ENCODE assay signal across 8 cellular contexts in the genomic region with DNA sequence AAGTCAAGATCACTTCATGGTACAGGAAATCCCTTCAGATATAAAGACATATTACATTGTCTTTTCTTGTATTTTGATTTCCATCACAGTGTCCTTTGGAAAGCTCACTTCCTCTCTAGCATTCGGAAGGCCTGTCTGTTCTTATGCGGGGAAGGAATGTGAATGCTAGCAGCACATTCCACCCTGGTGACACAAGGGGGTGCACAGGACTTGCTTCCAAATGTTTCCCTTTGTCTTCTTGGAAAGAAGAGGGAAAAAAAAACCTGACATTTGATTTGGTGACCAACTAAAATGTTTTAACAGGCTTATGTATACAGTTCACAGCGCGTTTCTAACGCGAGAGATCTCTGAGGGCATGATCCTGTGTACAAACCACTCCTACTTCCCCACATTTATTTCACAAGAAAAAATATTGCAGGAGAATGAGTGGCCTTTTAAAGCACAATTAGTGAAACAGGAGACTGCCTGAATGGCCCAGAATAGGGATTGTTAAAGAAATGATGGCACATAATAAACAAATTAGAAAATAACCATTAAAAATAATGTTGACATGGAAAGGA.
DNase-seq lines count a peak whose midpoint lies in the region; ATAC-seq, FAIRE-seq and TF ChIP-seq lines count a peak whose summit lies in the region.

No MANE protein-coding gene starts in this region.

- H3K4me1 Mint-ChIP-seq in activated CD4-positive, alpha-beta T cell treated with anti-CD3 and anti-CD28 coated beads, Interleukin-2, amount 10 ng/mL, durations not matched to agents 24 days and 14 days = no peaks in the 10 kb centered on the region

- no peak overlapping the region for H3K9ac ChIP-seq in NT2/D1 (ENCODE audit: insufficient read length, low read depth)
- no peak overlapping the region for H3K9ac ChIP-seq in Karpas-422 (ENCODE audit: low read length)

- H3K9me2 ChIP-seq in Karpas-422 (replicated peaks; ENCODE audit: insufficient read depth, low read length) = no peaks in the 10 kb centered on the region

- H3K4me3 ChIP-seq in NT2/D1 (ENCODE audit: insufficient read length, low read depth) (no peak overlapping the region), ovary (no peak overlapping the region), Karpas-422 (ENCODE audit: low read length) (no peak overlapping the region)

- no peak overlapping the region for H3K4me3 Mint-ChIP-seq in activated CD4-positive, alpha-beta T cell treated with anti-CD3 and anti-CD28 coated beads, Interleukin-2, amount 10 ng/mL, durations not matched to agents 24 days and 14 days

- ATAC-seq in foreskin keratinocyte (peak; percentile 79), GM21825 (IDR thresholded peaks at IDR 0.05; ENCODE audit: unreplicated experiment) (no peak)

- H3K27ac Mint-ChIP-seq in activated CD4-positive, alpha-beta T cell treated with anti-CD3 and anti-CD28 coated beads, Interleukin-2, amount 10 ng/mL, durations not matched to agents 24 days and 14 days = no peak overlapping the region

- TF ChIP-seq POLR2A in H54 (IDR thresholded peaks at IDR 0.05; ENCODE audit: low read depth, low read length) (no peak), ovary (IDR thresholded peaks at IDR 0.05) (no peak)

- H3K36me3 ChIP-seq in NT2/D1 (ENCODE audit: insufficient read depth, insufficient read length, low read length) (no peaks in the 10 kb centered on the region), ovary (no peaks in the 10 kb centered on the region), Karpas-422 (ENCODE audit: insufficient read depth, low read length) (no peaks in the 10 kb centered on the region)

- H3K27me3 ChIP-seq in NT2/D1 (ENCODE audit: insufficient read depth, insufficient read length) = no peaks in the 10 kb centered on the region
- H3K27me3 ChIP-seq in foreskin keratinocyte = no peaks in the 10 kb centered on the region
- no peaks in the 10 kb centered on the region for H3K27me3 ChIP-seq in ovary
- H3K27me3 ChIP-seq in Karpas-422 (ENCODE audit: low read length) = no peaks in the 10 kb centered on the region

- H3K9me3 Mint-ChIP-seq in activated CD4-positive, alpha-beta T cell treated with anti-CD3 and anti-CD28 coated beads, Interleukin-2, amount 10 ng/mL, durations not matched to agents 24 days and 14 days = no peaks in the 10 kb centered on the region

- 4 to 12% (median 8%) methylated on average over 6 of the region's 6 CpGs for WGBS in ovary, 3 donors

- no peak overlapping the region for H2AFZ ChIP-seq in Karpas-422 (ENCODE audit: low read length)

- H3K9me3 ChIP-seq in NT2/D1 (ENCODE audit: insufficient read depth, low read length) = no peaks in the 10 kb centered on the region
- H3K9me3 ChIP-seq in ovary = no peaks in the 10 kb centered on the region
- H3K9me3 ChIP-seq in Karpas-422 (ENCODE audit: low read length) = no peaks in the 10 kb centered on the region

- no peaks in the 10 kb centered on the region for H3K27me3 Mint-ChIP-seq in activated CD4-positive, alpha-beta T cell treated with anti-CD3 and anti-CD28 coated beads, Interleukin-2, amount 10 ng/mL, durations not matched to agents 24 days and 14 days

- H4K20me1 ChIP-seq in Karpas-422 (ENCODE audit: insufficient read depth, low read depth, low read length) = no peaks in the 10 kb centered on the region

- H3K79me2 ChIP-seq in Karpas-422 (ENCODE audit: low read length) = no peaks in the 10 kb centered on the region

- TF ChIP-seq EP300 in ovary (IDR thresholded peaks at IDR 0.05) = no peak

- no peak for DNase-seq in H54 (ENCODE audit: insufficient read length, low spot score)
- DNase-seq in NT2/D1 (ENCODE audit: low read depth, low spot score) = peak; percentile 87
- peak; percentile 25 to 61 for DNase-seq in foreskin keratinocyte
- DNase-seq in ovary = peak; percentile 24 to 48 (median 43)
- no peak for DNase-seq in activated CD4-positive, alpha-beta T cell treated with anti-CD3 and anti-CD28 coated beads, Interleukin-2, amount 10 ng/mL, durations not matched to agents 24 days and 14 days
- DNase-seq in mucosa of gallbladder (ENCODE audit: low spot score) = no peak
- DNase-seq in Karpas-422 = no peak

- TF ChIP-seq CTCF in foreskin keratinocyte (conservative IDR thresholded peaks at IDR 0.05) = peak; percentile 62
- TF ChIP-seq CTCF in ovary (IDR thresholded peaks at IDR 0.05) = peak in 2 of 3 donors; percentile 12 to 50

- H3K4me2 ChIP-seq in Karpas-422 (ENCODE audit: low read depth, low read length, poor library complexity, severe bottlenecking) = no peak overlapping the region

- FAIRE-seq in H54 (lab: Jason Lieb, UNC) = peak; percentile 52

- intact Hi-C loops in ovary (cut with DNase I) = loop anchor here in 1 of 4 donors (10.0 kb wide), 1 partner anchor 370 kb away; no protein-coding TSS in a partner anchor
- intact Hi-C loops in activated CD4-positive, alpha-beta T cell treated with anti-CD3 and anti-CD28 coated beads, Interleukin-2, amount 10 ng/mL, durations not matched to agents 24 days and 14 days (cut with micrococcal nuclease) = no loop called here

- no peaks in the 10 kb centered on the region for H3K4me1 ChIP-seq in NT2/D1 (ENCODE audit: insufficient read depth, insufficient read length)
- H3K4me1 ChIP-seq in foreskin keratinocyte = no peaks in the 10 kb centered on the region
- no peaks in the 10 kb centered on the region for H3K4me1 ChIP-seq in ovary (ENCODE audit: insufficient read depth)
- no peaks in the 10 kb centered on the region for H3K4me1 ChIP-seq in Karpas-422 (ENCODE audit: low read length)

- no peaks in the 10 kb centered on the region for H3K36me3 Mint-ChIP-seq in activated CD4-positive, alpha-beta T cell treated with anti-CD3 and anti-CD28 coated beads, Interleukin-2, amount 10 ng/mL, durations not matched to agents 24 days and 14 days (ENCODE audit: low read depth)

- H3K27ac ChIP-seq in foreskin keratinocyte (no peak overlapping the region), ovary (no peak overlapping the region), Karpas-422 (ENCODE audit: low read length) (no peak overlapping the region)

Comparison
In these comparisons a context has a peak if more than half of its experiments do, and no peak if none do; other contexts are left out.
1. DNase-seq: peak in NT2/D1 (single experiment), foreskin keratinocyte (2 of 2) and ovary (5 of 5); none in H54 (single experiment), activated CD4-positive, alpha-beta T cell treated with anti-CD3 and anti-CD28 coated beads, Interleukin-2, amount 10 ng/mL, durations not matched to agents 24 days and 14 days (single experiment), mucosa of gallbladder (single experiment) and Karpas-422 (single experiment).